In genomic region chr12:50934981-50935807, GRCh38 we compare ENCODE assay signal across 1 cellular context.
TF ChIP-seq lines count a peak whose summit lies in the region.

No MANE protein-coding gene starts in this region.

TF ChIP-seq in HepG2, 621 proteins besides CTCF, POLR2A, EP300 and RAD21 (continued from another document and continues in another):
- TF ChIP-seq ZNF276 (CRISPR knock-in tag; IDR thresholded peaks at IDR 0.05; ENCODE audit: low read depth) (no peak), ZBTB42 (CRISPR knock-in tag; IDR thresholded peaks at IDR 0.05) (no peak), BHLHE40 (IDR thresholded peaks at IDR 0.05; ENCODE audit: low read length) (no peak), ZMYM4 (CRISPR knock-in tag; IDR thresholded peaks at IDR 0.05) (no peak), ZNF136 (CRISPR knock-in tag; IDR thresholded peaks at IDR 0.05; ENCODE audit: low read depth) (no peak), ZBTB10 (CRISPR knock-in tag; IDR thresholded peaks at IDR 0.05; ENCODE audit: borderline replicate concordance) (no peak), TFAP4 (IDR thresholded peaks at IDR 0.05; ENCODE audit: borderline replicate concordance, low read depth) (peak; percentile 6; the same call in 1 of the 2 replicates), ZNF382 (CRISPR knock-in tag; IDR thresholded peaks at IDR 0.05; ENCODE audit: borderline replicate concordance) (no peak), KLF11 (CRISPR knock-in tag; IDR thresholded peaks at IDR 0.05) (no peak), JUNB (CRISPR knock-in tag; IDR thresholded peaks at IDR 0.05; ENCODE audit: borderline replicate concordance) (no peak), YY1 (IDR thresholded peaks at IDR 0.05; ENCODE audit: insufficient read depth, insufficient replicate concordance, low read depth, low read length) (peak; percentile 37), SOX13 (IDR thresholded peaks at IDR 0.05) (peak; percentile 73), SOX13 (CRISPR knock-in tag; conservative IDR thresholded peaks at IDR 0.05 in 1 of 2, IDR thresholded peaks at IDR 0.05 in 1 of 2) (peak in 1 of 2 experiments; percentile 93; a peak in 2 of 4 replicates), ZXDC (CRISPR knock-in tag; IDR thresholded peaks at IDR 0.05) (no peak), NFRKB (IDR thresholded peaks at IDR 0.05) (no peak), ATF2 (CRISPR knock-in tag; IDR thresholded peaks at IDR 0.05) (0 out of 2 replicates have a peak, but pooled peaks have one; percentile 29), SAP130 (CRISPR knock-in tag; IDR thresholded peaks at IDR 0.05; ENCODE audit: low read depth) (0 out of 2 replicates have a peak, but pooled peaks have one; percentile 41), ZNF414 (CRISPR knock-in tag; IDR thresholded peaks at IDR 0.05) (no peak), ZNF512 (CRISPR knock-in tag; IDR thresholded peaks at IDR 0.05) (no peak), PRPF4 (IDR thresholded peaks at IDR 0.05; ENCODE audit: low read depth, low read length, poor library complexity, severe bottlenecking) (no peak), CREM (IDR thresholded peaks at IDR 0.05) (peak; percentile 52), CREM (CRISPR knock-in tag; IDR thresholded peaks at IDR 0.05) (no peak), ZNF644 (CRISPR knock-in tag; IDR thresholded peaks at IDR 0.05; ENCODE audit: low read depth) (0 out of 2 replicates have a peak, but pooled peaks have one; percentile 32), HBP1 (CRISPR knock-in tag; IDR thresholded peaks at IDR 0.05; ENCODE audit: low read depth) (no peak), MAX (IDR thresholded peaks at IDR 0.05) (no peak), AHR (CRISPR knock-in tag; IDR thresholded peaks at IDR 0.05) (no peak), ZNF333 (CRISPR knock-in tag; IDR thresholded peaks at IDR 0.05; ENCODE audit: borderline replicate concordance) (no peak), CREB1 (IDR thresholded peaks at IDR 0.05) (no peak), CREB1 (CRISPR knock-in tag; IDR thresholded peaks at IDR 0.05) (peak; percentile 43; the same call in 1 of the 2 replicates), NR2C2 (CRISPR knock-in tag; IDR thresholded peaks at IDR 0.05; ENCODE audit: borderline replicate concordance) (0 out of 2 replicates have a peak, but pooled peaks have one; percentile 7), TERF1 (CRISPR knock-in tag; IDR thresholded peaks at IDR 0.05) (no peak), SUZ12 (IDR thresholded peaks at IDR 0.05; ENCODE audit: low read depth, low read length) (no peak), ISL2 (CRISPR knock-in tag; IDR thresholded peaks at IDR 0.05) (0 out of 2 replicates have a peak, but pooled peaks have one; percentile 33), MBD4 (IDR thresholded peaks at IDR 0.05; ENCODE audit: borderline replicate concordance, low read length) (no peak), FOXA1 (IDR thresholded peaks at IDR 0.05) (no peak), FOXA1 (CRISPR knock-in tag; IDR thresholded peaks at IDR 0.05) (peak; percentile 80), CHD4 (IDR thresholded peaks at IDR 0.05; ENCODE audit: borderline replicate concordance, low read length) (no peak), HMG20A (CRISPR knock-in tag; IDR thresholded peaks at IDR 0.05; ENCODE audit: borderline replicate concordance) (0 out of 2 replicates have a peak, but pooled peaks have one; percentile 26), FOSL1 (CRISPR knock-in tag; IDR thresholded peaks at IDR 0.05; ENCODE audit: borderline replicate concordance) (no peak), PPARG (CRISPR knock-in tag; conservative IDR thresholded peaks at IDR 0.05) (peak; percentile 98), FOXJ3 (CRISPR knock-in tag; IDR thresholded peaks at IDR 0.05; ENCODE audit: borderline replicate concordance) (0 out of 2 replicates have a peak, but pooled peaks have one; percentile 35), ZNF609 (CRISPR knock-in tag; IDR thresholded peaks at IDR 0.05; ENCODE audit: borderline replicate concordance) (no peak), ASH2L (IDR thresholded peaks at IDR 0.05; ENCODE audit: insufficient read length, low read depth, low read length) (peak; percentile 92)
